1 cellular context compared by ENCODE assay signal in genomic region chr12:121712462-121713256, GRCh38.
TF ChIP-seq lines count a peak whose summit lies in the region.

TSS of gene TMEM120B (plus strand) at chr12:121712752. CDS start at chr12:121712896, 144 bp downstream.

TF ChIP-seq in HepG2, 621 proteins besides CTCF, POLR2A, EP300 and RAD21 (continued from another document and continues in another):
- no peak for TF ChIP-seq AKNA (CRISPR knock-in tag; IDR thresholded peaks at IDR 0.05; ENCODE audit: borderline replicate concordance)
- peak; percentile 35; the same call in 1 of the 2 replicates for TF ChIP-seq KMT2B (CRISPR knock-in tag; IDR thresholded peaks at IDR 0.05)
- TF ChIP-seq, protein P1, sequence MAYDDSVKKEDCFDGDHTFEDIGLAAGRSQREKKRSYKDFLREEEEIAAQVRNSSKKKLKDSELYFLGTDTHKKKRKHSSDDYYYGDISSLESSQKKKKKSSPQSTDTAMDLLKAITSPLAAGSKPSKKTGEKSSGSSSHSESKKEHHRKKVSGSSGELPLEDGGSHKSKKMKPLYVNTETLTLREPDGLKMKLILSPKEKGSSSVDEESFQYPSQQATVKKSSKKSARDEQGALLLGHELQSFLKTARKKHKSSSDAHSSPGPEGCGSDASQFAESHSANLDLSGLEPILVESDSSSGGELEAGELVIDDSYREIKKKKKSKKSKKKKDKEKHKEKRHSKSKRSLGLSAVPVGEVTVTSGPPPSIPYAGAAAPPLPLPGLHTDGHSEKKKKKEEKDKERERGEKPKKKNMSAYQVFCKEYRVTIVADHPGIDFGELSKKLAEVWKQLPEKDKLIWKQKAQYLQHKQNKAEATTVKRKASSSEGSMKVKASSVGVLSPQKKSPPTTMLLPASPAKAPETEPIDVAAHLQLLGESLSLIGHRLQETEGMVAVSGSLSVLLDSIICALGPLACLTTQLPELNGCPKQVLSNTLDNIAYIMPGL (CRISPR knock-in tag; IDR thresholded peaks at IDR 0.05; ENCODE audit: borderline replicate concordance in 1 of 2, low read depth in 1 of 2) = peak in 1 of 2 experiments; percentile 26; a peak in 1 of 4 replicates
- TF ChIP-seq, protein P2, sequence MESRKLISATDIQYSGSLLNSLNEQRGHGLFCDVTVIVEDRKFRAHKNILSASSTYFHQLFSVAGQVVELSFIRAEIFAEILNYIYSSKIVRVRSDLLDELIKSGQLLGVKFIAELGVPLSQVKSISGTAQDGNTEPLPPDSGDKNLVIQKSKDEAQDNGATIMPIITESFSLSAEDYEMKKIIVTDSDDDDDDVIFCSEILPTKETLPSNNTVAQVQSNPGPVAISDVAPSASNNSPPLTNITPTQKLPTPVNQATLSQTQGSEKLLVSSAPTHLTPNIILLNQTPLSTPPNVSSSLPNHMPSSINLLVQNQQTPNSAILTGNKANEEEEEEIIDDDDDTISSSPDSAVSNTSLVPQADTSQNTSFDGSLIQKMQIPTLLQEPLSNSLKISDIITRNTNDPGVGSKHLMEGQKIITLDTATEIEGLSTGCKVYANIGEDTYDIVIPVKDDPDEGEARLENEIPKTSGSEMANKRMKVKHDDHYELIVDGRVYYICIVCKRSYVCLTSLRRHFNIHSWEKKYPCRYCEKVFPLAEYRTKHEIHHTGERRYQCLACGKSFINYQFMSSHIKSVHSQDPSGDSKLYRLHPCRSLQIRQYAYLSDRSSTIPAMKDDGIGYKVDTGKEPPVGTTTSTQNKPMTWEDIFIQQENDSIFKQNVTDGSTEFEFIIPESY (CRISPR knock-in tag; IDR thresholded peaks at IDR 0.05) = no peak
- TF ChIP-seq, protein P3, sequence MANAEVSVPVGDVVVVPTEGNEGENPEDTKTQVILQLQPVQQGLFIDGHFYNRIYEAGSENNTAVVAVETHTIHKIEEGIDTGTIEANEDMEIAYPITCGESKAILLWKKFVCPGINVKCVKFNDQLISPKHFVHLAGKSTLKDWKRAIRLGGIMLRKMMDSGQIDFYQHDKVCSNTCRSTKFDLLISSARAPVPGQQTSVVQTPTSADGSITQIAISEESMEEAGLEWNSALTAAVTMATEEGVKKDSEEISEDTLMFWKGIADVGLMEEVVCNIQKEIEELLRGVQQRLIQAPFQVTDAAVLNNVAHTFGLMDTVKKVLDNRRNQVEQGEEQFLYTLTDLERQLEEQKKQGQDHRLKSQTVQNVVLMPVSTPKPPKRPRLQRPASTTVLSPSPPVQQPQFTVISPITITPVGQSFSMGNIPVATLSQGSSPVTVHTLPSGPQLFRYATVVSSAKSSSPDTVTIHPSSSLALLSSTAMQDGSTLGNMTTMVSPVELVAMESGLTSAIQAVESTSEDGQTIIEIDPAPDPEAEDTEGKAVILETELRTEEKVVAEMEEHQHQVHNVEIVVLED (CRISPR knock-in tag; IDR thresholded peaks at IDR 0.05; ENCODE audit: borderline replicate concordance) = peak; percentile 54; the same call in 1 of the 2 replicates
- TF ChIP-seq KDM5A (IDR thresholded peaks at IDR 0.05; ENCODE audit: borderline replicate concordance, low read length) = peak; percentile 67
- peak; percentile 77; the same call in 1 of the 2 replicates for TF ChIP-seq SAP130 (CRISPR knock-in tag; IDR thresholded peaks at IDR 0.05; ENCODE audit: low read depth)
- TF ChIP-seq ZNF776 (CRISPR knock-in tag; IDR thresholded peaks at IDR 0.05) = no peak; the same call in 1 of the 2 replicates
- TF ChIP-seq SMAD9 (CRISPR knock-in tag; IDR thresholded peaks at IDR 0.05) = no peak
- TF ChIP-seq ZNF792 (CRISPR knock-in tag; IDR thresholded peaks at IDR 0.05) = no peak
- TF ChIP-seq ZFY (CRISPR knock-in tag; IDR thresholded peaks at IDR 0.05) = peak; percentile 62; the same call in 1 of the 2 replicates
- TF ChIP-seq MED13 (CRISPR knock-in tag; IDR thresholded peaks at IDR 0.05) = no peak
- TF ChIP-seq ZNF737 (CRISPR knock-in tag; IDR thresholded peaks at IDR 0.05; ENCODE audit: borderline replicate concordance) = no peak
- TF ChIP-seq, protein P4, sequence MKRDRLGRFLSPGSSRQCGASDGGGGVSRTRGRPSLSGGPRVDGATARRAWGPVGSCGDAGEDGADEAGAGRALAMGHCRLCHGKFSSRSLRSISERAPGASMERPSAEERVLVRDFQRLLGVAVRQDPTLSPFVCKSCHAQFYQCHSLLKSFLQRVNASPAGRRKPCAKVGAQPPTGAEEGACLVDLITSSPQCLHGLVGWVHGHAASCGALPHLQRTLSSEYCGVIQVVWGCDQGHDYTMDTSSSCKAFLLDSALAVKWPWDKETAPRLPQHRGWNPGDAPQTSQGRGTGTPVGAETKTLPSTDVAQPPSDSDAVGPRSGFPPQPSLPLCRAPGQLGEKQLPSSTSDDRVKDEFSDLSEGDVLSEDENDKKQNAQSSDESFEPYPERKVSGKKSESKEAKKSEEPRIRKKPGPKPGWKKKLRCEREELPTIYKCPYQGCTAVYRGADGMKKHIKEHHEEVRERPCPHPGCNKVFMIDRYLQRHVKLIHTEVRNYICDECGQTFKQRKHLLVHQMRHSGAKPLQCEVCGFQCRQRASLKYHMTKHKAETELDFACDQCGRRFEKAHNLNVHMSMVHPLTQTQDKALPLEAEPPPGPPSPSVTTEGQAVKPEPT (CRISPR knock-in tag; IDR thresholded peaks at IDR 0.05; ENCODE audit: low read depth) = 0 out of 2 replicates have a peak, but pooled peaks have one; percentile 18
- no peak for TF ChIP-seq ZNF556 (CRISPR knock-in tag; IDR thresholded peaks at IDR 0.05; ENCODE audit: borderline replicate concordance)
- TF ChIP-seq DMAP1 (CRISPR knock-in tag; IDR thresholded peaks at IDR 0.05) = peak; percentile 58; the same call in 1 of the 2 replicates
- TF ChIP-seq RBM22 (optimal IDR thresholded peaks at IDR 0.05; ENCODE audit: low read length) = no peak
- no peak for TF ChIP-seq USF2 (IDR thresholded peaks at IDR 0.05; ENCODE audit: low read depth, low read length)
- no peak for TF ChIP-seq USF2 (CRISPR knock-in tag; IDR thresholded peaks at IDR 0.05; ENCODE audit: borderline replicate concordance)
- TF ChIP-seq ZKSCAN8 (CRISPR knock-in tag; IDR thresholded peaks at IDR 0.05; ENCODE audit: borderline replicate concordance) = 0 out of 2 replicates have a peak, but pooled peaks have one; percentile 4
- 0 out of 2 replicates have a peak, but pooled peaks have one; percentile 35 for TF ChIP-seq ZBTB7A (CRISPR knock-in tag; IDR thresholded peaks at IDR 0.05)
- TF ChIP-seq HHEX (CRISPR knock-in tag; IDR thresholded peaks at IDR 0.05) = no peak
- no peak for TF ChIP-seq NAIF1 (CRISPR knock-in tag; IDR thresholded peaks at IDR 0.05; ENCODE audit: borderline replicate concordance)
- TF ChIP-seq ARID2 (CRISPR knock-in tag; IDR thresholded peaks at IDR 0.05; ENCODE audit: borderline replicate concordance) = no peak
- TF ChIP-seq, protein P5, sequence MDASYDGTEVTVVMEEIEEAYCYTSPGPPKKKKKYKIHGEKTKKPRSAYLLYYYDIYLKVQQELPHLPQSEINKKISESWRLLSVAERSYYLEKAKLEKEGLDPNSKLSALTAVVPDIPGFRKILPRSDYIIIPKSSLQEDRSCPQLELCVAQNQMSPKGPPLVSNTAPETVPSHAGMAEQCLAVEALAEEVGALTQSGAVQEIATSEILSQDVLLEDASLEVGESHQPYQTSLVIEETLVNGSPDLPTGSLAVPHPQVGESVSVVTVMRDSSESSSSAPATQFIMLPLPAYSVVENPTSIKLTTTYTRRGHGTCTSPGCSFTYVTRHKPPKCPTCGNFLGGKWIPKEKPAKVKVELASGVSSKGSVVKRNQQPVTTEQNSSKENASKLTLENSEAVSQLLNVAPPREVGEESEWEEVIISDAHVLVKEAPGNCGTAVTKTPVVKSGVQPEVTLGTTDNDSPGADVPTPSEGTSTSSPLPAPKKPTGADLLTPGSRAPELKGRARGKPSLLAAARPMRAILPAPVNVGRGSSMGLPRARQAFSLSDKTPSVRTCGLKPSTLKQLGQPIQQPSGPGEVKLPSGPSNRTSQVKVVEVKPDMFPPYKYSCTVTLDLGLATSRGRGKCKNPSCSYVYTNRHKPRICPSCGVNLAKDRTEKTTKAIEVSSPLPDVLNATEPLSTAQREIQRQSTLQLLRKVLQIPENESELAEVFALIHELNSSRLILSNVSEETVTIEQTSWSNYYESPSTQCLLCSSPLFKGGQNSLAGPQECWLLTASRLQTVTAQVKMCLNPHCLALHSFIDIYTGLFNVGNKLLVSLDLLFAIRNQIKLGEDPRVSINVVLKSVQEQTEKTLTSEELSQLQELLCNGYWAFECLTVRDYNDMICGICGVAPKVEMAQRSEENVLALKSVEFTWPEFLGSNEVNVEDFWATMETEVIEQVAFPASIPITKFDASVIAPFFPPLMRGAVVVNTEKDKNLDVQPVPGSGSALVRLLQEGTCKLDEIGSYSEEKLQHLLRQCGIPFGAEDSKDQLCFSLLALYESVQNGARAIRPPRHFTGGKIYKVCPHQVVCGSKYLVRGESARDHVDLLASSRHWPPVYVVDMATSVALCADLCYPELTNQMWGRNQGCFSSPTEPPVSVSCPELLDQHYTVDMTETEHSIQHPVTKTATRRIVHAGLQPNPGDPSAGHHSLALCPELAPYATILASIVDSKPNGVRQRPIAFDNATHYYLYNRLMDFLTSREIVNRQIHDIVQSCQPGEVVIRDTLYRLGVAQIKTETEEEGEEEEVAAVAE (CRISPR knock-in tag; IDR thresholded peaks at IDR 0.05; ENCODE audit: borderline replicate concordance) = no peak
- TF ChIP-seq E2F5 (CRISPR knock-in tag; conservative IDR thresholded peaks at IDR 0.05) = no peak
- TF ChIP-seq MTA3 (CRISPR knock-in tag; IDR thresholded peaks at IDR 0.05) = no peak
- peak; percentile 93 for TF ChIP-seq POLR2G (IDR thresholded peaks at IDR 0.05; ENCODE audit: low read depth, low read length)
- no peak for TF ChIP-seq DNMT3B (CRISPR knock-in tag; conservative IDR thresholded peaks at IDR 0.05)
- TF ChIP-seq, protein P6, sequence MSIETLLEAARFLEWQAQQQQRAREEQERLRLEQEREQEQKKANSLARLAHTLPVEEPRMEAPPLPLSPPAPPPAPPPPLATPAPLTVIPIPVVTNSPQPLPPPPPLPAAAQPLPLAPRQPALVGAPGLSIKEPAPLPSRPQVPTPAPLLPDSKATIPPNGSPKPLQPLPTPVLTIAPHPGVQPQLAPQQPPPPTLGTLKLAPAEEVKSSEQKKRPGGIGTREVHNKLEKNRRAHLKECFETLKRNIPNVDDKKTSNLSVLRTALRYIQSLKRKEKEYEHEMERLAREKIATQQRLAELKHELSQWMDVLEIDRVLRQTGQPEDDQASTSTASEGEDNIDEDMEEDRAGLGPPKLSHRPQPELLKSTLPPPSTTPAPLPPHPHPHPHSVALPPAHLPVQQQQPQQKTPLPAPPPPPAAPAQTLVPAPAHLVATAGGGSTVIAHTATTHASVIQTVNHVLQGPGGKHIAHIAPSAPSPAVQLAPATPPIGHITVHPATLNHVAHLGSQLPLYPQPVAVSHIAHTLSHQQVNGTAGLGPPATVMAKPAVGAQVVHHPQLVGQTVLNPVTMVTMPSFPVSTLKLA (IDR thresholded peaks at IDR 0.05) = peak; percentile 20; the same call in 1 of the 2 replicates
